In genomic region chr17:27578718-27579085, GRCh38 we compare ENCODE assay signal across 8 cellular contexts. TPM values are rescaled to one million over a fixed set of nuclear protein-coding genes. Genes with fewer than 3 reads are reported as not detected.
DNase-seq lines count a peak whose midpoint lies in the region; ATAC-seq and TF ChIP-seq lines count a peak whose summit lies in the region.

No MANE protein-coding gene starts in this region.

- H3K9me3 Mint-ChIP-seq in activated B cell treated with CpG ODN at 0.5 μM for 24 hours: no peaks in the 10 kb centered on the region
- H3K9me3 Mint-ChIP-seq in memory B cell: no peaks in the 10 kb centered on the region

- H3K4me1 Mint-ChIP-seq in activated B cell treated with CpG ODN at 0.5 μM for 24 hours (peaks cover 13% of the 10 kb centered on the region), memory B cell (peaks cover 15% of the 10 kb centered on the region)

- intact Hi-C loops in activated B cell treated with CpG ODN at 0.5 μM for 24 hours (cut with micrococcal nuclease): no loop called here

- no peak overlapping the region for H3K27ac Mint-ChIP-seq in activated B cell treated with CpG ODN at 0.5 μM for 24 hours
- H3K27ac Mint-ChIP-seq in memory B cell: peak overlapping the region; percentile 28

- H3K36me3 Mint-ChIP-seq in activated B cell treated with CpG ODN at 0.5 μM for 24 hours (ENCODE audit: low read depth): peaks cover 18% of the 10 kb centered on the region
- peaks cover 4% of the 10 kb centered on the region for H3K36me3 Mint-ChIP-seq in memory B cell

- CTCF ChIA-PET in activated B cell treated with CpG ODN at 0.5 μM for 24 hours (lab: Charles Lee): interaction anchor here (0.9 to 1.0 kb wide), 3 partner anchors 18 to 123 kb away, joined by 3 to 4 read pairs (median 3); partner anchors contain the start of gene KSR1

- no peak for DNase-seq in activated B cell treated with CpG ODN at 0.5 μM for 24 hours
- no peak for DNase-seq in memory B cell (ENCODE audit: low spot score in 2 of 2)
- no peak for DNase-seq in DMS114 treated with DMSO at 0.1 percent for 48 hours (lab: John Stamatoyannopoulos, UW; ENCODE audit: unreplicated experiment)
- no peak for DNase-seq in NCI-H2171 (lab: John Stamatoyannopoulos, UW)
- DNase-seq in NCI-H69 (lab: John Stamatoyannopoulos, UW): no peak
- no peak for DNase-seq in HuH-7.5 (ENCODE audit: low spot score)

- H3K4me3 Mint-ChIP-seq in activated B cell treated with CpG ODN at 0.5 μM for 24 hours: no peak overlapping the region
- H3K4me3 Mint-ChIP-seq in memory B cell: no peak overlapping the region

- POLR2A ChIA-PET in activated B cell treated with CpG ODN at 0.5 μM for 24 hours (lab: Charles Lee): no interaction called here

- TF ChIP-seq CTCF in activated B cell treated with CpG ODN at 0.5 μM for 24 hours (IDR thresholded peaks at IDR 0.05): no peak

- ATAC-seq in GM18907 (IDR thresholded peaks at IDR 0.05; ENCODE audit: unreplicated experiment) (peak; percentile 83), HG02759 (IDR thresholded peaks at IDR 0.05; ENCODE audit: unreplicated experiment) (peak; percentile 91), activated B cell treated with CpG ODN at 0.5 μM for 24 hours (ENCODE audit: low read depth) (peak; percentile 81), memory B cell (ENCODE audit: low read depth) (peak; percentile 43)

- no peaks in the 10 kb centered on the region for H3K27me3 Mint-ChIP-seq in activated B cell treated with CpG ODN at 0.5 μM for 24 hours
- no peaks in the 10 kb centered on the region for H3K27me3 Mint-ChIP-seq in memory B cell

RNA-seq across cellular contexts. Expression of gene LGALS9, which starts 52.3 kb away (rescaled TPM):
- total RNA-seq in activated B cell treated with CpG ODN at 0.5 μM for 24 hours: 76.8 and 79.9 TPM in 2 replicates
